1 cellular context compared by ENCODE assay signal in the genomic region with DNA sequence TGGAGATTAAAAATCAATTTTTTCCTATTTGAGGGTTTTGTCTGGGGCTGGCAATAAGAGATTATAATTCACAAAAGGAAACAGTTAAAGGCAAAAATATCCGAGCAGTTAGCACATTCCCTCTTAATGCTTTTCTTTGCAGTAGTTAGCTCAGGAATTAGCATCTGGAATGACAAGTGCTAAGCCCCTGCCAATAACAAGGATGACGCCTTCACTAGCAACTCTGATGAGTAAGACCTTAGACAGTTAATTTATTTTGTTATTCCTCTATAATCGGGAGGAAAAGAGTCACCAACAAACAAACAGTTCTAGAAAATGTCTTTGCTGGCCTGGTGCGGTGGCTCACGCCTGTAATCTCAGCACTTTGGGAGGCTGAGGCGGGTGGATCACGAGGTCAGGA.
TF ChIP-seq lines count a peak whose summit lies in the region.

No MANE protein-coding gene starts in this region.

TF ChIP-seq in IMR-90, 13 proteins besides CTCF, POLR2A, EP300 and RAD21:
- TF ChIP-seq FOS (IDR thresholded peaks at IDR 0.05; ENCODE audit: low read depth, low read length) (no peak), RCOR1 (IDR thresholded peaks at IDR 0.05; ENCODE audit: insufficient replicate concordance, low read length) (no peak)
- TF ChIP-seq, protein P1, sequence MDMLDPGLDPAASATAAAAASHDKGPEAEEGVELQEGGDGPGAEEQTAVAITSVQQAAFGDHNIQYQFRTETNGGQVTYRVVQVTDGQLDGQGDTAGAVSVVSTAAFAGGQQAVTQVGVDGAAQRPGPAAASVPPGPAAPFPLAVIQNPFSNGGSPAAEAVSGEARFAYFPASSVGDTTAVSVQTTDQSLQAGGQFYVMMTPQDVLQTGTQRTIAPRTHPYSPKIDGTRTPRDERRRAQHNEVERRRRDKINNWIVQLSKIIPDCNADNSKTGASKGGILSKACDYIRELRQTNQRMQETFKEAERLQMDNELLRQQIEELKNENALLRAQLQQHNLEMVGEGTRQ (IDR thresholded peaks at IDR 0.05; ENCODE audit: low read depth, low read length) = no peak
